In genomic region chr14:40616579-40616978, GRCh38 we compare ENCODE assay signal across 34 cellular contexts.
"Had no signal": no experiment of that assay in that cellular context is flagged by ENCODE, and none has a peak within 500 bp of the region (broad histone marks: within the 10 kb centered on the region; RNA-seq: fewer than 3 reads in every experiment).

No MANE protein-coding gene starts in this region.

- H3K27me3 Mint-ChIP-seq: activated B cell treated with CpG ODN at 0.5 μM for 24 hours; activated CD8-positive, alpha-beta memory T cell treated with anti-CD3 and anti-CD28 coated beads, Interleukin-2, amount 10 ng/mL, durations not matched to agents 7 days and 5 days; activated CD8-positive, alpha-beta T cell treated with anti-CD3 and anti-CD28 coated beads for 36 hours; activated naive CD4-positive, alpha-beta T cell treated with anti-CD3 and anti-CD28 coated beads, Interleukin-2, amount 50 U/mL, for 24 hours; activated naive CD8-positive, alpha-beta T cell treated with anti-CD3 and anti-CD28 coated beads for 36 hours; activated naive CD8-positive, alpha-beta T cell treated with anti-CD3 and anti-CD28 coated beads, Interleukin-2, amount 50 U/mL, for 24 hours; effector memory CD8-positive, alpha-beta T cell had no signal

- DNase-seq: activated B cell treated with CpG ODN at 0.5 μM for 24 hours; activated CD4-positive, alpha-beta T cell treated with anti-CD3 and anti-CD28 coated beads for 48 hours; activated CD4-positive, alpha-beta T cell treated with anti-CD3 and anti-CD28 coated beads, Interleukin-2, amount 50 U/mL, for 1 hour; activated CD4-positive, alpha-beta T cell treated with anti-CD3 and anti-CD28 coated beads, Interleukin-2, amount 50 U/mL, for 48 hours; activated CD8-positive, alpha-beta memory T cell treated with anti-CD3 and anti-CD28 coated beads, Interleukin-2, amount 10 ng/mL, durations not matched to agents 7 days and 5 days; activated CD8-positive, alpha-beta memory T cell treated with anti-CD3 and anti-CD28 coated beads, Interleukin-2, amount 50 U/mL, for 4 hours; activated CD8-positive, alpha-beta T cell treated with anti-CD3 and anti-CD28 coated beads for 36 hours; activated effector memory CD4-positive, alpha-beta T cell treated with anti-CD3 and anti-CD28 coated beads, Interleukin-2, amount 50 U/mL, for 16 hours; activated naive CD4-positive, alpha-beta T cell treated with anti-CD3 and anti-CD28 coated beads for 36 hours; activated naive CD8-positive, alpha-beta T cell treated with anti-CD3 and anti-CD28 coated beads for 36 hours; activated naive CD8-positive, alpha-beta T cell treated with anti-CD3 and anti-CD28 coated beads, Interleukin-2, amount 50 U/mL, for 24 hours; activated T-cell treated with anti-CD3 and anti-CD28 coated beads, Interleukin-2, amount 50 U/mL, for 1 hour; activated T-cell treated with anti-CD3 and anti-CD28 coated beads, Interleukin-2, amount 50 U/mL, for 48 hours; adrenal gland; amygdala; aorta; body of pancreas; cortex of kidney; dermis blood vessel endothelial cell; effector CD4-positive, alpha-beta T cell; effector memory CD8-positive, alpha-beta T cell; erythroblast; foreskin keratinocyte; gastrocnemius medialis; glutamatergic neuron; heart right ventricle; T-helper 2 cell had no signal

- FAIRE-seq: colon had no signal

- H3K9me3 ChIP-seq: adrenal gland, body of pancreas, esophagus muscularis mucosa, gastrocnemius medialis had no signal

- H2AFZ ChIP-seq: hepatocyte had no signal

- H3K36me3 ChIP-seq: adrenal gland, esophagus muscularis mucosa, gastrocnemius medialis, heart right ventricle had no signal

- H3K4me2 ChIP-seq: hepatocyte had no signal

- H3K79me2 ChIP-seq: hepatocyte had no signal

- H3K27ac Mint-ChIP-seq: activated B cell treated with CpG ODN at 0.5 μM for 24 hours; activated CD8-positive, alpha-beta memory T cell treated with anti-CD3 and anti-CD28 coated beads, Interleukin-2, amount 10 ng/mL, durations not matched to agents 7 days and 5 days; activated CD8-positive, alpha-beta T cell treated with anti-CD3 and anti-CD28 coated beads for 36 hours; activated naive CD4-positive, alpha-beta T cell treated with anti-CD3 and anti-CD28 coated beads for 36 hours; activated naive CD4-positive, alpha-beta T cell treated with anti-CD3 and anti-CD28 coated beads, Interleukin-2, amount 50 U/mL, for 24 hours; activated naive CD8-positive, alpha-beta T cell treated with anti-CD3 and anti-CD28 coated beads for 36 hours; activated naive CD8-positive, alpha-beta T cell treated with anti-CD3 and anti-CD28 coated beads, Interleukin-2, amount 50 U/mL, for 24 hours; activated T-helper 1 cell treated with anti-CD3 and anti-CD28 coated beads, Interleukin-12 subunit alpha, Interleukin-12 subunit beta, Interleukin-2, Interleukin-4 antibody, amounts not matched to agents 30 ng/mL and 10 ng/mL and 1 ng/mL, durations not matched to agents 14 hours and 24 hours and 36 hours; activated T-helper 2 cell treated with anti-CD3 and anti-CD28 coated beads, Interferon-gamma antibody, Interleukin-2, Interleukin-4, amounts not matched to agents 10 μg/mL and 5 μg/mL and 100 μg/mL, durations not matched to agents 14 hours and 24 hours and 36 hours; effector memory CD8-positive, alpha-beta T cell had no signal

- H3K4me3 ChIP-seq: adrenal gland, body of pancreas, esophagus muscularis mucosa, gastrocnemius medialis, heart right ventricle, hepatocyte had no signal

- H3K9me3 Mint-ChIP-seq: activated B cell treated with CpG ODN at 0.5 μM for 24 hours; activated CD8-positive, alpha-beta T cell treated with anti-CD3 and anti-CD28 coated beads for 36 hours; activated naive CD4-positive, alpha-beta T cell treated with anti-CD3 and anti-CD28 coated beads for 36 hours; activated naive CD4-positive, alpha-beta T cell treated with anti-CD3 and anti-CD28 coated beads, Interleukin-2, amount 50 U/mL, for 24 hours; activated naive CD8-positive, alpha-beta T cell treated with anti-CD3 and anti-CD28 coated beads for 36 hours; activated naive CD8-positive, alpha-beta T cell treated with anti-CD3 and anti-CD28 coated beads, Interleukin-2, amount 50 U/mL, for 24 hours; activated T-helper 1 cell treated with anti-CD3 and anti-CD28 coated beads, Interleukin-12 subunit alpha, Interleukin-12 subunit beta, Interleukin-2, Interleukin-4 antibody, amounts not matched to agents 30 ng/mL and 10 ng/mL and 1 ng/mL, durations not matched to agents 14 hours and 24 hours and 36 hours had no signal

- H3K36me3 Mint-ChIP-seq: activated CD8-positive, alpha-beta memory T cell treated with anti-CD3 and anti-CD28 coated beads, Interleukin-2, amount 10 ng/mL, durations not matched to agents 7 days and 5 days; activated naive CD4-positive, alpha-beta T cell treated with anti-CD3 and anti-CD28 coated beads, Interleukin-2, amount 50 U/mL, for 24 hours; activated naive CD8-positive, alpha-beta T cell treated with anti-CD3 and anti-CD28 coated beads for 36 hours had no signal

- H3K4me1 ChIP-seq: adrenal gland, body of pancreas, esophagus muscularis mucosa, foreskin keratinocyte, gastrocnemius medialis, heart right ventricle had no signal

- H3K27me3 ChIP-seq: adrenal gland, body of pancreas, esophagus muscularis mucosa, foreskin keratinocyte, gastrocnemius medialis, heart right ventricle, hepatocyte had no signal

- H3K27ac ChIP-seq: adrenal gland, body of pancreas, esophagus muscularis mucosa, foreskin keratinocyte, gastrocnemius medialis, heart right ventricle, hepatocyte, VCaP had no signal

- H3K4me3 Mint-ChIP-seq: activated B cell treated with CpG ODN at 0.5 μM for 24 hours; activated CD8-positive, alpha-beta memory T cell treated with anti-CD3 and anti-CD28 coated beads, Interleukin-2, amount 10 ng/mL, durations not matched to agents 7 days and 5 days; activated CD8-positive, alpha-beta T cell treated with anti-CD3 and anti-CD28 coated beads for 36 hours; activated naive CD4-positive, alpha-beta T cell treated with anti-CD3 and anti-CD28 coated beads for 36 hours; activated naive CD4-positive, alpha-beta T cell treated with anti-CD3 and anti-CD28 coated beads, Interleukin-2, amount 50 U/mL, for 24 hours; activated naive CD8-positive, alpha-beta T cell treated with anti-CD3 and anti-CD28 coated beads for 36 hours; activated naive CD8-positive, alpha-beta T cell treated with anti-CD3 and anti-CD28 coated beads, Interleukin-2, amount 50 U/mL, for 24 hours; activated T-helper 1 cell treated with anti-CD3 and anti-CD28 coated beads, Interleukin-12 subunit alpha, Interleukin-12 subunit beta, Interleukin-2, Interleukin-4 antibody, amounts not matched to agents 30 ng/mL and 10 ng/mL and 1 ng/mL, durations not matched to agents 14 hours and 24 hours and 36 hours; effector memory CD8-positive, alpha-beta T cell had no signal

- H3K4me1 Mint-ChIP-seq: activated B cell treated with CpG ODN at 0.5 μM for 24 hours; activated CD8-positive, alpha-beta memory T cell treated with anti-CD3 and anti-CD28 coated beads, Interleukin-2, amount 10 ng/mL, durations not matched to agents 7 days and 5 days; activated naive CD4-positive, alpha-beta T cell treated with anti-CD3 and anti-CD28 coated beads, Interleukin-2, amount 50 U/mL, for 24 hours; activated naive CD8-positive, alpha-beta T cell treated with anti-CD3 and anti-CD28 coated beads for 36 hours; activated naive CD8-positive, alpha-beta T cell treated with anti-CD3 and anti-CD28 coated beads, Interleukin-2, amount 50 U/mL, for 24 hours had no signal
